15 cellular contexts compared by ENCODE assay signal in the genomic region with DNA sequence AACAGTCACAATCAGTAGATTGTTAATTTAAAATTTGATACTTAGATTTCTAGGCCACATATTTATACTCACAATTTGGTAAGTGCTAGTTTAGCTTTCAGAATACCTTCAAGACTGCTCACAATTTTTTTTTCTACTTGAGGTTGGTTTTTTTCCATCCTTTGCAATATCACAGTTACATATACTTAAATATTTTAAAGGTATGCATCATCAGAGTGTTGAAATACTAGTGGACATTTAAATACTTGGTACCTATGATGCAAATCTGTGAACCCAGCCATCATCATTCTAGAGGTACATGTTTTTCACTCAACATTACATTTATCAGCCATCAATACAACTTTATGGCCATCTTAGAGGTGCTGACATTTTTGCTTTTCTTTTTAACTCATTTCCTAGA.
"Had no signal": no experiment of that assay in that cellular context is flagged by ENCODE, and none has a peak within 500 bp of the region (broad histone marks: within the 10 kb centered on the region; RNA-seq: fewer than 3 reads in every experiment).

No MANE protein-coding gene starts in this region.

- H2AFZ ChIP-seq: neural progenitor cell had no signal

- H3K9ac ChIP-seq: neural progenitor cell had no signal

- H3K27me3 ChIP-seq: cardiac muscle cell, neural progenitor cell, ovary had no signal

- H3K9me3 ChIP-seq: ovary, thoracic aorta had no signal

- H3K4me1 ChIP-seq: neural progenitor cell had no signal

- ATAC-seq: activated naive CD4-positive, alpha-beta T cell treated with anti-CD3 and anti-CD28 coated beads, Interleukin-2, amount 50 U/mL, for 72 hours had no signal

- H3K27ac Mint-ChIP-seq: activated naive CD4-positive, alpha-beta T cell treated with anti-CD3 and anti-CD28 coated beads, Interleukin-2, amount 50 U/mL, for 72 hours; neural progenitor cell had no signal

- H3K27ac ChIP-seq: cardiac muscle cell, coronary artery, neural progenitor cell, ovary, thoracic aorta had no signal

- DNase-seq: activated CD4-positive, alpha-beta T cell treated with anti-CD3 and anti-CD28 coated beads, Interleukin-2, amount 50 U/mL, for 48 hours; activated CD4-positive, CD25-positive, alpha-beta regulatory T cell treated with anti-CD3 and anti-CD28 coated beads, Interleukin-2, amount 50 U/mL, for 72 hours; activated effector memory CD4-positive, alpha-beta T cell treated with anti-CD3 and anti-CD28 coated beads, Interleukin-2, amount 50 U/mL, for 16 hours; effector CD4-positive, alpha-beta T cell; ovary; stimulated activated CD4-positive, alpha-beta T cell treated with anti-CD3 and anti-CD28 coated beads, Interleukin-2, amount 100 ng/mL, for 48 hours; stimulated activated CD8-positive, alpha-beta memory T cell treated with anti-CD3 and anti-CD28 coated beads, Interleukin-4, amount 100 ng/mL, for 48 hours; stimulated activated naive CD8-positive, alpha-beta T cell treated with anti-CD3 and anti-CD28 coated beads, Interleukin-15, Interleukin-2, amounts not matched to agents 100 U/mL and 50 U/mL, for 24 hours; SW 1271; T-helper 9 cell had no signal

- H3K36me3 ChIP-seq: ovary, thoracic aorta had no signal

- H3K9me3 Mint-ChIP-seq: activated naive CD4-positive, alpha-beta T cell treated with anti-CD3 and anti-CD28 coated beads, Interleukin-2, amount 50 U/mL, for 72 hours; neural progenitor cell had no signal

- H3K4me3 Mint-ChIP-seq: neural progenitor cell had no signal

- H3K4me2 ChIP-seq: neural progenitor cell had no signal

- H3K4me3 ChIP-seq: cardiac muscle cell, coronary artery, neural progenitor cell, ovary, thoracic aorta had no signal
